23 cellular contexts compared by ENCODE assay signal in genomic region chr13:25190256-25190655, GRCh38. TPM values are rescaled to one million over a fixed set of nuclear protein-coding genes. Genes with fewer than 3 reads are reported as not detected.
"Had no signal": no experiment of that assay in that cellular context is flagged by ENCODE, and none has a peak within 500 bp of the region (broad histone marks: within the 10 kb centered on the region; RNA-seq: fewer than 3 reads in every experiment).

No MANE protein-coding gene starts in this region.

- H3K36me3 Mint-ChIP-seq: memory B cell; stimulated activated memory B cell treated with anti-CD40 and anti-IgM and Interleukin-4, amounts not matched to agents 10 μg/mL and 1 μg/mL and 100 μg/mL, for 72 hours had no signal

- H3K27ac ChIP-seq: esophagus squamous epithelium, gastrocnemius medialis, parathyroid adenoma, skin epidermis, upper lobe of right lung had no signal

- H3K4me3 Mint-ChIP-seq: activated CD4-positive, alpha-beta memory T cell treated with anti-CD3 and anti-CD28 coated beads, Interleukin-2, amount 10 ng/mL, durations not matched to agents 7 days and 5 days; activated CD4-positive, alpha-beta T cell treated with anti-CD3 and anti-CD28 coated beads, Interleukin-2, amount 10 ng/mL, durations not matched to agents 24 days and 14 days; activated naive CD8-positive, alpha-beta T cell treated with anti-CD3 and anti-CD28 coated beads, Interleukin-2, amount 50 U/mL, for 24 hours; memory B cell; nephron progenitor cell; stimulated activated memory B cell treated with anti-CD40 and anti-IgM and Interleukin-4, amounts not matched to agents 10 μg/mL and 1 μg/mL and 100 μg/mL, for 72 hours; T-helper 17 cell had no signal

- H3K9me3 ChIP-seq: body of pancreas, esophagus squamous epithelium, gastrocnemius medialis, upper lobe of right lung had no signal

- H3K9me3 Mint-ChIP-seq: activated CD4-positive, alpha-beta memory T cell treated with anti-CD3 and anti-CD28 coated beads, Interleukin-2, amount 10 ng/mL, durations not matched to agents 7 days and 5 days; activated CD4-positive, alpha-beta T cell treated with anti-CD3 and anti-CD28 coated beads, Interleukin-2, amount 10 ng/mL, durations not matched to agents 24 days and 14 days; activated naive CD8-positive, alpha-beta T cell treated with anti-CD3 and anti-CD28 coated beads, Interleukin-2, amount 50 U/mL, for 24 hours; memory B cell; stimulated activated memory B cell treated with anti-CD40 and anti-IgM and Interleukin-4, amounts not matched to agents 10 μg/mL and 1 μg/mL and 100 μg/mL, for 72 hours had no signal

- DNase-seq: activated CD4-positive, alpha-beta memory T cell treated with anti-CD3 and anti-CD28 coated beads, Interleukin-2, amount 10 ng/mL, durations not matched to agents 7 days and 5 days; activated CD4-positive, alpha-beta T cell treated with anti-CD3 and anti-CD28 coated beads, Interleukin-2, amount 10 ng/mL, durations not matched to agents 24 days and 14 days; activated effector memory CD4-positive, alpha-beta T cell treated with anti-CD3 and anti-CD28 coated beads, Interleukin-2, amount 50 U/mL, for 16 hours; activated naive CD4-positive, alpha-beta T cell treated with anti-CD3 and anti-CD28 coated beads, Interleukin-2, amount 50 U/mL, for 16 hours; activated naive CD8-positive, alpha-beta T cell treated with anti-CD3 and anti-CD28 coated beads, Interleukin-2, amount 50 U/mL, for 24 hours; anterior cingulate cortex; body of pancreas; central memory CD4-positive, alpha-beta T cell; esophagus squamous epithelium; gastrocnemius medialis; left colon; nephron progenitor cell; nucleus accumbens; right cardiac atrium; stimulated activated CD4-positive, alpha-beta T cell treated with anti-CD3 and anti-CD28 coated beads, Interleukin-2, amount 100 ng/mL, for 24 hours; SW 1271; T-helper 17 cell; upper lobe of right lung had no signal

- H3K27me3 ChIP-seq: body of pancreas, upper lobe of right lung had no signal

- H3K27ac Mint-ChIP-seq: activated CD4-positive, alpha-beta memory T cell treated with anti-CD3 and anti-CD28 coated beads, Interleukin-2, amount 10 ng/mL, durations not matched to agents 7 days and 5 days; activated CD4-positive, alpha-beta T cell treated with anti-CD3 and anti-CD28 coated beads, Interleukin-2, amount 10 ng/mL, durations not matched to agents 24 days and 14 days; activated naive CD8-positive, alpha-beta T cell treated with anti-CD3 and anti-CD28 coated beads, Interleukin-2, amount 50 U/mL, for 24 hours; memory B cell; nephron progenitor cell; stimulated activated memory B cell treated with anti-CD40 and anti-IgM and Interleukin-4, amounts not matched to agents 10 μg/mL and 1 μg/mL and 100 μg/mL, for 72 hours; T-helper 17 cell had no signal

- H3K4me1 ChIP-seq: body of pancreas, esophagus squamous epithelium, gastrocnemius medialis, parathyroid adenoma, upper lobe of right lung had no signal

- H3K36me3 ChIP-seq: esophagus squamous epithelium, gastrocnemius medialis, upper lobe of right lung had no signal

- H3K4me3 ChIP-seq: body of pancreas, esophagus squamous epithelium, gastrocnemius medialis, skin epidermis, upper lobe of right lung had no signal

- H3K9ac ChIP-seq: parathyroid adenoma had no signal

- ATAC-seq: activated CD4-positive, CD25-positive, alpha-beta regulatory T cell treated with anti-CD3 and anti-CD28 coated beads, Interleukin-2, amount 50 U/mL, for 24 hours; activated naive CD8-positive, alpha-beta T cell treated with anti-CD3 and anti-CD28 coated beads, Interleukin-2, amount 50 U/mL, for 24 hours; gastrocnemius medialis; left colon; right cardiac atrium; stimulated activated memory B cell treated with anti-CD40 and anti-IgM and Interleukin-4, amounts not matched to agents 10 μg/mL and 1 μg/mL and 100 μg/mL, for 72 hours; T-helper 17 cell; upper lobe of right lung had no signal

- H3K4me1 Mint-ChIP-seq: activated CD4-positive, alpha-beta memory T cell treated with anti-CD3 and anti-CD28 coated beads, Interleukin-2, amount 10 ng/mL, durations not matched to agents 7 days and 5 days; activated CD4-positive, alpha-beta T cell treated with anti-CD3 and anti-CD28 coated beads, Interleukin-2, amount 10 ng/mL, durations not matched to agents 24 days and 14 days; activated naive CD8-positive, alpha-beta T cell treated with anti-CD3 and anti-CD28 coated beads, Interleukin-2, amount 50 U/mL, for 24 hours; memory B cell; stimulated activated memory B cell treated with anti-CD40 and anti-IgM and Interleukin-4, amounts not matched to agents 10 μg/mL and 1 μg/mL and 100 μg/mL, for 72 hours had no signal

RNA-seq across cellular contexts. Expression of gene AMER2, which starts 18.2 kb away (rescaled TPM):
- polyA plus RNA-seq: right cardiac atrium had no signal
